Comparison of ENCODE assay signal across 17 cellular contexts in the genomic region with DNA sequence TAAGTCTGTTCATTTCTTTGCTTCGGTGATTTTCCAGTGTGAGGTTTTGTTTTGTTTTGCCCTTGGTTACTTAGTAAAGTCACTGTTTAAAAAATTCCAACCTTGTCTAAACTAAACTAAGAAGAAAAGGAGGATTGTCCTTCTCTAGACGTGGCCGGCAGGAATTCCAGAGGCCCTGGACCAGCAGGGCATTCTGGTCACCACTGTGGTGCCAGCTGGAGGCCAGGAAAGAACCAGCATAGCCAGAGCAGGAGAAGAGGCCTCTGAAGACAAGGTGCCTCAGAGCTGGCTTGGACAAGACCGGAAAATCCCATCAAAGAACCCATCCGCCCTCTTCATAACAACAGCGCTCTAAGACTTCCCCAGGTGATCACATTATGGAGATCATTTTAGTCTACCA. TPM values are rescaled to one million over a fixed set of nuclear protein-coding genes. Genes with fewer than 3 reads are reported as not detected.
DNase-seq lines count a peak whose midpoint lies in the region; ATAC-seq, FAIRE-seq and TF ChIP-seq lines count a peak whose summit lies in the region.
"Had no signal": no experiment of that assay in that cellular context is flagged by ENCODE, and none has a peak within 500 bp of the region (broad histone marks: within the 10 kb centered on the region; RNA-seq: fewer than 3 reads in every experiment).

No MANE protein-coding gene starts in this region.

- DNase-seq in A549 (ENCODE audit: low read depth in 1 of 2, low spot score in 1 of 2) (no peak), ascending aorta (ENCODE audit: low spot score in 2 of 2) (peak in 1 of 2 donors; percentile 71), right atrium auricular region (ENCODE audit: low spot score) (no peak), pancreas (peak in 4 of 6 donors; percentile 18 to 31 (median 28)), foreskin keratinocyte (no peak), ureter (ENCODE audit: low spot score) (no peak), NCI-H2227 (lab: John Stamatoyannopoulos, UW; ENCODE audit: unreplicated experiment) (no peak)
- DNase-seq: activated CD4-positive, CD25-positive, alpha-beta regulatory T cell treated with anti-CD3 and anti-CD28 coated beads, Interleukin-2, amount 50 U/mL, for 72 hours; activated naive CD8-positive, alpha-beta T cell treated with anti-CD3 and anti-CD28 coated beads, Interleukin-2, amount 10 ng/mL, durations not matched to agents 7 days and 5 days; COR-L47; cortex of kidney; KG1; NCI-H1436; PC-9; stimulated activated naive B cell treated with anti-CD40 and anti-IgM and Interleukin-4, amounts not matched to agents 10 μg/mL and 1 μg/mL and 100 μg/mL, for 72 hours had no signal

- TF ChIP-seq CTCF in A549 (IDR thresholded peaks at IDR 0.05) (no peak), ascending aorta (IDR thresholded peaks at IDR 0.05) (no peak), right atrium auricular region (IDR thresholded peaks at IDR 0.05) (no peak), pancreas (IDR thresholded peaks at IDR 0.05) (no peak), foreskin keratinocyte (conservative IDR thresholded peaks at IDR 0.05) (no peak)

- no peaks in the 10 kb centered on the region for H3K27me3 ChIP-seq in ascending aorta
- no peaks in the 10 kb centered on the region for H3K27me3 ChIP-seq in right atrium auricular region
- H3K27me3 ChIP-seq in pancreas, result no peaks in the 10 kb centered on the region
- no peaks in the 10 kb centered on the region for H3K27me3 ChIP-seq in foreskin keratinocyte

- H3K9me3 ChIP-seq in A549 (no peaks in the 10 kb centered on the region), ascending aorta (no peaks in the 10 kb centered on the region), right atrium auricular region (no peaks in the 10 kb centered on the region), pancreas (no peaks in the 10 kb centered on the region)

- WGBS in A549 (ENCODE audit: missing lambda C conversion rate), result 65% methylated on average over 6 of the region's 6 CpGs
- WGBS in pancreas, 2 donors, result 56 to 61% methylated on average over 6 of the region's 6 CpGs

- TF ChIP-seq POLR2A in A549 (IDR thresholded peaks at IDR 0.05; ENCODE audit: low read length), result no peak

- H3K4me1 ChIP-seq in A549 (peaks cover 96% of the 10 kb centered on the region), ascending aorta (peaks cover 7 to 32% of the 10 kb centered on the region in 2 donors), right atrium auricular region (peaks cover 0 to 75% of the 10 kb centered on the region in 2 donors), pancreas (peaks cover 10 to 49% (median 48%) of the 10 kb centered on the region in 3 donors), foreskin keratinocyte (no peaks in the 10 kb centered on the region)

- CTCF ChIA-PET in A549 (lab: Yijun Ruan, JAX), result interaction anchor here (0.8 to 1.5 kb wide), 2 partner anchors 37 to 88 kb away, joined by 3 to 4 read pairs; no protein-coding TSS in a partner anchor

- H3K4me3 ChIP-seq in A549 (no peak overlapping the region), ascending aorta (peak overlapping the region; percentile 1 to 49), right atrium auricular region (no peak overlapping the region), pancreas (no peak overlapping the region)
- H3K4me3 ChIP-seq: PC-9 had no signal

- ATAC-seq in A549 (peak; percentile 60 to 65; a peak in 4 of 6 replicates), pancreas (peak; percentile 27 to 66 (median 46)), foreskin keratinocyte (no peak), GM19455 (IDR thresholded peaks at IDR 0.05; ENCODE audit: unreplicated experiment) (no peak)
- ATAC-seq: esophagus mucosa; stimulated activated naive B cell treated with anti-CD40 and anti-IgM and Interleukin-4, amounts not matched to agents 10 μg/mL and 1 μg/mL and 100 μg/mL, for 72 hours had no signal

- peak overlapping the region; percentile 97 for H3K4me2 ChIP-seq in A549
- H3K4me2 ChIP-seq: PC-9 had no signal

- intact Hi-C loops in ascending aorta (cut with DNase I) (loop anchor here (5.0 kb wide), 1 partner anchor 34 kb away; no protein-coding TSS in a partner anchor), pancreas (cut with DNase I) (no loop called here)

- H3K36me3 ChIP-seq in ascending aorta (peaks cover 0 to 4% of the 10 kb centered on the region in 2 donors), right atrium auricular region (no peaks in the 10 kb centered on the region), pancreas (no peaks in the 10 kb centered on the region)

- FAIRE-seq in A549 (lab: Jason Lieb, UNC) (no peak), pancreas (lab: Jason Lieb, UNC) (no peak)

- POLR2A ChIA-PET in A549 (lab: Yijun Ruan, JAX), result no interaction called here

- TF ChIP-seq RAD21 in A549 (conservative IDR thresholded peaks at IDR 0.05 in 1 of 2, IDR thresholded peaks at IDR 0.05 in 1 of 2), result no peak

- H3K27ac ChIP-seq in A549 (peak overlapping the region; percentile 28 to 58; a peak in 3 of 6 replicates), ascending aorta (peak overlapping the region; percentile 67 to 79), right atrium auricular region (peak overlapping the region; percentile 59 to 96), pancreas (peak overlapping the region in 2 of 4 donors; percentile 20 to 48), foreskin keratinocyte (no peak overlapping the region)
- H3K27ac ChIP-seq: PC-9 had no signal

- TF ChIP-seq EP300 in A549 (IDR thresholded peaks at IDR 0.05), result no peak

TF ChIP-seq in A549, 52 proteins besides CTCF, POLR2A, EP300 and RAD21:
- TF ChIP-seq, protein P1, sequence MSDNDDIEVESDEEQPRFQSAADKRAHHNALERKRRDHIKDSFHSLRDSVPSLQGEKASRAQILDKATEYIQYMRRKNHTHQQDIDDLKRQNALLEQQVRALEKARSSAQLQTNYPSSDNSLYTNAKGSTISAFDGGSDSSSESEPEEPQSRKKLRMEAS (IDR thresholded peaks at IDR 0.05), result no peak
- TF ChIP-seq EHF (CRISPR knock-in tag; IDR thresholded peaks at IDR 0.05) (no peak), ZSCAN20 (CRISPR knock-in tag; IDR thresholded peaks at IDR 0.05) (no peak), ZNF302 (CRISPR knock-in tag; IDR thresholded peaks at IDR 0.05) (no peak), HOXA7 (CRISPR knock-in tag; IDR thresholded peaks at IDR 0.05) (no peak), CHD2 (IDR thresholded peaks at IDR 0.05; ENCODE audit: low read length, partially characterized antibody) (no peak), TFCP2L1 (CRISPR knock-in tag; IDR thresholded peaks at IDR 0.05) (no peak), NFE2L2 (conservative IDR thresholded peaks at IDR 0.05; ENCODE audit: low read length) (no peak), RNF2 (IDR thresholded peaks at IDR 0.05; ENCODE audit: borderline replicate concordance, low read depth) (no peak), NPAS2 (CRISPR knock-in tag; IDR thresholded peaks at IDR 0.05; ENCODE audit: borderline replicate concordance) (no peak), MYC (IDR thresholded peaks at IDR 0.05; ENCODE audit: borderline replicate concordance, low read length) (no peak)
- TF ChIP-seq, protein P2, sequence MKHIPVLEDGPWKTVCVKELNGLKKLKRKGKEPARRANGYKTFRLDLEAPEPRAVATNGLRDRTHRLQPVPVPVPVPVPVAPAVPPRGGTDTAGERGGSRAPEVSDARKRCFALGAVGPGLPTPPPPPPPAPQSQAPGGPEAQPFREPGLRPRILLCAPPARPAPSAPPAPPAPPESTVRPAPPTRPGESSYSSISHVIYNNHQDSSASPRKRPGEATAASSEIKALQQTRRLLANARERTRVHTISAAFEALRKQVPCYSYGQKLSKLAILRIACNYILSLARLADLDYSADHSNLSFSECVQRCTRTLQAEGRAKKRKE (CRISPR knock-in tag; IDR thresholded peaks at IDR 0.05; ENCODE audit: low read depth), result no peak
- TF ChIP-seq, protein P3, sequence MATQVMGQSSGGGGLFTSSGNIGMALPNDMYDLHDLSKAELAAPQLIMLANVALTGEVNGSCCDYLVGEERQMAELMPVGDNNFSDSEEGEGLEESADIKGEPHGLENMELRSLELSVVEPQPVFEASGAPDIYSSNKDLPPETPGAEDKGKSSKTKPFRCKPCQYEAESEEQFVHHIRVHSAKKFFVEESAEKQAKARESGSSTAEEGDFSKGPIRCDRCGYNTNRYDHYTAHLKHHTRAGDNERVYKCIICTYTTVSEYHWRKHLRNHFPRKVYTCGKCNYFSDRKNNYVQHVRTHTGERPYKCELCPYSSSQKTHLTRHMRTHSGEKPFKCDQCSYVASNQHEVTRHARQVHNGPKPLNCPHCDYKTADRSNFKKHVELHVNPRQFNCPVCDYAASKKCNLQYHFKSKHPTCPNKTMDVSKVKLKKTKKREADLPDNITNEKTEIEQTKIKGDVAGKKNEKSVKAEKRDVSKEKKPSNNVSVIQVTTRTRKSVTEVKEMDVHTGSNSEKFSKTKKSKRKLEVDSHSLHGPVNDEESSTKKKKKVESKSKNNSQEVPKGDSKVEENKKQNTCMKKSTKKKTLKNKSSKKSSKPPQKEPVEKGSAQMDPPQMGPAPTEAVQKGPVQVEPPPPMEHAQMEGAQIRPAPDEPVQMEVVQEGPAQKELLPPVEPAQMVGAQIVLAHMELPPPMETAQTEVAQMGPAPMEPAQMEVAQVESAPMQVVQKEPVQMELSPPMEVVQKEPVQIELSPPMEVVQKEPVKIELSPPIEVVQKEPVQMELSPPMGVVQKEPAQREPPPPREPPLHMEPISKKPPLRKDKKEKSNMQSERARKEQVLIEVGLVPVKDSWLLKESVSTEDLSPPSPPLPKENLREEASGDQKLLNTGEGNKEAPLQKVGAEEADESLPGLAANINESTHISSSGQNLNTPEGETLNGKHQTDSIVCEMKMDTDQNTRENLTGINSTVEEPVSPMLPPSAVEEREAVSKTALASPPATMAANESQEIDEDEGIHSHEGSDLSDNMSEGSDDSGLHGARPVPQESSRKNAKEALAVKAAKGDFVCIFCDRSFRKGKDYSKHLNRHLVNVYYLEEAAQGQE (IDR thresholded peaks at IDR 0.05), result no peak

RNA-seq across cellular contexts. Expression of a gene that starts 8.1 kb away (rescaled TPM):
- 161 and 174 TPM in 2 replicates for polyA plus RNA-seq in A549 (2011; rRNA removed)
- polyA plus RNA-seq in A549 (2012; cell fraction: cytosol; rRNA removed), result 20.1 and 22.2 TPM in 2 replicates
- polyA plus RNA-seq in A549 (2012; cell fraction: nucleus; rRNA removed), result 20.3 and 34.8 TPM in 2 replicates
- polyA plus RNA-seq in A549 (2017; fragmentation: RNase III; extraction: RNeasy Plus Mini Kit Qiagen cat#74134 plus additional on column Dnase treatment), result 159 to 184 TPM (median 171 TPM) in 3 replicates
- polyA minus RNA-seq in A549 (2011; rRNA and poly(A)+ RNA removed), result 45.9 and 46.7 TPM in 2 replicates
- total RNA-seq in ascending aorta, result 41.3 TPM
- total RNA-seq in right atrium auricular region, result 10 to 100 TPM; 18.2 to 30.5 TPM
- total RNA-seq in pancreas, result 10 to 100 TPM; 13.0 to 44.7 (median 20.3) TPM
- polyA plus RNA-seq in pancreas, result 10 to 100 TPM; 12.7 to 19.6 TPM
- total RNA-seq in foreskin keratinocyte, result 13.5 and 22.9 TPM in 2 replicates
- 4.6 and 9.1 TPM in 2 replicates for polyA plus RNA-seq in foreskin keratinocyte
- 17.7 TPM for total RNA-seq in ureter

Comparison
In these comparisons a context has a peak if more than half of its experiments do, and no peak if none do; other contexts are left out.
1. ATAC-seq: peak in A549 (2 of 2) and pancreas (4 of 4); none in foreskin keratinocyte (single experiment) and GM19455 (single experiment).
2. DNase-seq: peak in pancreas (4 of 6); none in A549 (0 of 2), right atrium auricular region (single experiment), foreskin keratinocyte (0 of 2), ureter (single experiment) and NCI-H2227 (single experiment).
3. H3K4me3 ChIP-seq: peak in ascending aorta (2 of 2); none in A549 (single experiment), right atrium auricular region (0 of 2) and pancreas (0 of 4).